30 cellular contexts compared by ENCODE assay signal in the genomic region with DNA sequence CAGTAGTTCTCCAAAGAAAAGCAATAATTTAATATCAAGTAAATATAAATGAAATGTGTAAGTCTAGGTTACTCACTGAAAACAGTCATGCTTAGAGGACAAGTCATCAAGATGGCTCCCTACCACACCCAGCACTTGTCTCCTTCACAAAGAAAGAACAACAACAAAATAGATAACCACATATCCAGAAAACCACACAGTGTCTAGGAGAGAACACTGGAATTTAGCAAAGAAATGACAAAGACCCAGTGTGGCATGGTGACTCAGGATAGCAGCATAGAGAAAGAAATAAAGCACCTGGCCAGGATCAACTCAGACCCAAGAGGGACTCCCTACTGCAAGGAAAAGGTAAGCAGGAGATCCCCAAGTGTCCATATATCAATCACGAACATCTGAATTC.
"Had no signal": no experiment of that assay in that cellular context is flagged by ENCODE, and none has a peak within 500 bp of the region (broad histone marks: within the 10 kb centered on the region; RNA-seq: fewer than 3 reads in every experiment).

No MANE protein-coding gene starts in this region.

- H3K27me3 Mint-ChIP-seq: activated CD4-positive, alpha-beta memory T cell treated with anti-CD3 and anti-CD28 coated beads, Interleukin-2, amount 10 ng/mL, durations not matched to agents 7 days and 5 days; activated CD4-positive, alpha-beta T cell treated with anti-CD3 and anti-CD28 coated beads, Interleukin-2, amount 10 ng/mL, durations not matched to agents 7 days and 5 days; activated naive CD4-positive, alpha-beta T cell treated with anti-CD3 and anti-CD28 coated beads, Interleukin-2, amount 10 ng/mL, durations not matched to agents 7 days and 5 days; activated naive CD8-positive, alpha-beta T cell treated with anti-CD3 and anti-CD28 coated beads, Interleukin-2, amount 10 ng/mL, durations not matched to agents 7 days and 5 days; activated T-cell treated with anti-CD3 and anti-CD28 coated beads, Interleukin-2, amount 50 U/mL, for 24 hours had no signal

- H3K36me3 ChIP-seq: ascending aorta, brain microvascular endothelial cell, colonic mucosa, gastrocnemius medialis, heart left ventricle had no signal

- H3K27ac Mint-ChIP-seq: activated CD4-positive, alpha-beta memory T cell treated with anti-CD3 and anti-CD28 coated beads, Interleukin-2, amount 10 ng/mL, durations not matched to agents 7 days and 5 days; activated CD4-positive, alpha-beta T cell treated with anti-CD3 and anti-CD28 coated beads, Interleukin-2, amount 10 ng/mL, durations not matched to agents 7 days and 5 days; activated naive CD4-positive, alpha-beta T cell treated with anti-CD3 and anti-CD28 coated beads, Interleukin-2, amount 10 ng/mL, durations not matched to agents 7 days and 5 days; activated naive CD4-positive, alpha-beta T cell treated with anti-CD3 and anti-CD28 coated beads, Interleukin-2, amount 50 U/mL, for 72 hours; activated naive CD8-positive, alpha-beta T cell treated with anti-CD3 and anti-CD28 coated beads, Interleukin-2, amount 10 ng/mL, durations not matched to agents 7 days and 5 days; activated T-cell treated with anti-CD3 and anti-CD28 coated beads, Interleukin-2, amount 50 U/mL, for 24 hours; WTC11 had no signal

- H3K4me3 ChIP-seq: ascending aorta, colonic mucosa, gastrocnemius medialis, heart left ventricle had no signal

- H3K4me3 Mint-ChIP-seq: activated CD4-positive, alpha-beta memory T cell treated with anti-CD3 and anti-CD28 coated beads, Interleukin-2, amount 10 ng/mL, durations not matched to agents 7 days and 5 days; activated CD4-positive, alpha-beta T cell treated with anti-CD3 and anti-CD28 coated beads, Interleukin-2, amount 10 ng/mL, durations not matched to agents 7 days and 5 days; activated naive CD4-positive, alpha-beta T cell treated with anti-CD3 and anti-CD28 coated beads, Interleukin-2, amount 10 ng/mL, durations not matched to agents 7 days and 5 days; activated naive CD8-positive, alpha-beta T cell treated with anti-CD3 and anti-CD28 coated beads, Interleukin-2, amount 10 ng/mL, durations not matched to agents 7 days and 5 days; activated T-cell treated with anti-CD3 and anti-CD28 coated beads, Interleukin-2, amount 50 U/mL, for 24 hours; activated T-cell treated with anti-CD3 and anti-CD28 coated beads, Interleukin-2, amount 50 U/mL, for 72 hours; WTC11 had no signal

- H3K4me1 ChIP-seq: ascending aorta, colonic mucosa, gastrocnemius medialis, heart left ventricle had no signal

- H3K9me3 Mint-ChIP-seq: activated CD4-positive, alpha-beta memory T cell treated with anti-CD3 and anti-CD28 coated beads, Interleukin-2, amount 10 ng/mL, durations not matched to agents 7 days and 5 days; activated CD4-positive, alpha-beta T cell treated with anti-CD3 and anti-CD28 coated beads, Interleukin-2, amount 10 ng/mL, durations not matched to agents 7 days and 5 days; activated naive CD8-positive, alpha-beta T cell treated with anti-CD3 and anti-CD28 coated beads, Interleukin-2, amount 10 ng/mL, durations not matched to agents 7 days and 5 days had no signal

- H3K27me3 ChIP-seq: ascending aorta, brain microvascular endothelial cell, colonic mucosa, gastrocnemius medialis, heart left ventricle had no signal

- DNase-seq: activated CD4-positive, alpha-beta memory T cell treated with anti-CD3 and anti-CD28 coated beads, Interleukin-2, amount 10 ng/mL, durations not matched to agents 7 days and 5 days; activated CD4-positive, alpha-beta T cell treated with anti-CD3 and anti-CD28 coated beads for 1 hour; activated CD4-positive, alpha-beta T cell treated with anti-CD3 and anti-CD28 coated beads for 4 hours; activated CD4-positive, alpha-beta T cell treated with anti-CD3 and anti-CD28 coated beads, Interleukin-2, amount 10 ng/mL, durations not matched to agents 7 days and 5 days; activated CD4-positive, alpha-beta T cell treated with anti-CD3 and anti-CD28 coated beads, Interleukin-2, amount 50 U/mL, for 4 hours; activated CD8-positive, alpha-beta memory T cell treated with anti-CD3 and anti-CD28 coated beads, Interleukin-2, amount 50 U/mL, for 48 hours; activated gamma-delta T cell; activated naive CD4-positive, alpha-beta T cell; activated naive CD4-positive, alpha-beta T cell treated with anti-CD3 and anti-CD28 coated beads, Interleukin-2, amount 10 ng/mL, durations not matched to agents 7 days and 5 days; activated naive CD8-positive, alpha-beta T cell treated with anti-CD3 and anti-CD28 coated beads, Interleukin-2, amount 10 ng/mL, durations not matched to agents 7 days and 5 days; activated T-cell treated with anti-CD3 and anti-CD28 coated beads for 4 hours; activated T-cell treated with anti-CD3 and anti-CD28 coated beads, Interleukin-2, amount 50 U/mL, for 24 hours; activated T-cell treated with anti-CD3 and anti-CD28 coated beads, Interleukin-2, amount 50 U/mL, for 72 hours; brain microvascular endothelial cell; caudate nucleus; cerebellar nuclear complex; colonic mucosa; effector CD8-positive, alpha-beta T cell; foreskin fibroblast; gastrocnemius medialis; glutamatergic neuron; heart left ventricle; T-helper 2 cell had no signal

- H3K4me1 Mint-ChIP-seq: activated CD4-positive, alpha-beta memory T cell treated with anti-CD3 and anti-CD28 coated beads, Interleukin-2, amount 10 ng/mL, durations not matched to agents 7 days and 5 days; activated CD4-positive, alpha-beta T cell treated with anti-CD3 and anti-CD28 coated beads, Interleukin-2, amount 10 ng/mL, durations not matched to agents 7 days and 5 days; activated naive CD4-positive, alpha-beta T cell treated with anti-CD3 and anti-CD28 coated beads, Interleukin-2, amount 10 ng/mL, durations not matched to agents 7 days and 5 days; activated naive CD8-positive, alpha-beta T cell treated with anti-CD3 and anti-CD28 coated beads, Interleukin-2, amount 10 ng/mL, durations not matched to agents 7 days and 5 days had no signal

- FAIRE-seq: endometrium, endothelial cell of umbilical vein had no signal

- H3K27ac ChIP-seq: ascending aorta, brain microvascular endothelial cell, colonic mucosa, gastrocnemius medialis, heart left ventricle, VCaP had no signal

- H3K36me3 Mint-ChIP-seq: activated naive CD4-positive, alpha-beta T cell treated with anti-CD3 and anti-CD28 coated beads, Interleukin-2, amount 10 ng/mL, durations not matched to agents 7 days and 5 days; activated naive CD4-positive, alpha-beta T cell treated with anti-CD3 and anti-CD28 coated beads, Interleukin-2, amount 50 U/mL, for 72 hours; activated naive CD8-positive, alpha-beta T cell treated with anti-CD3 and anti-CD28 coated beads, Interleukin-2, amount 10 ng/mL, durations not matched to agents 7 days and 5 days had no signal

- H3K9me3 ChIP-seq: ascending aorta, colonic mucosa, gastrocnemius medialis had no signal

- ATAC-seq: activated naive CD4-positive, alpha-beta T cell treated with anti-CD3 and anti-CD28 coated beads, Interleukin-2, amount 50 U/mL, for 72 hours; activated T-cell treated with anti-CD3 and anti-CD28 coated beads, Interleukin-2, amount 50 U/mL, for 72 hours; esophagus mucosa; gastrocnemius medialis; heart left ventricle; WTC11 had no signal
